ENCODE assay signal across 29 cellular contexts in genomic region chr4:105277702-105278101, GRCh38.
DNase-seq lines count a peak whose midpoint lies in the region; ATAC-seq and TF ChIP-seq lines count a peak whose summit lies in the region.
"Had no signal": no experiment of that assay in that cellular context is flagged by ENCODE, and none has a peak within 500 bp of the region (broad histone marks: within the 10 kb centered on the region; RNA-seq: fewer than 3 reads in every experiment).

No MANE protein-coding gene starts in this region.

- in situ Hi-C loops in HAP-1 (cut with MboI; ENCODE audit: low sequenced_read_pairs), result no loop called here

- no peaks in the 10 kb centered on the region for H3K27me3 Mint-ChIP-seq in endodermal cell (ENCODE audit: insufficient read depth)
- no peaks in the 10 kb centered on the region for H3K27me3 Mint-ChIP-seq in CD8-positive, alpha-beta memory T cell
- H3K27me3 Mint-ChIP-seq: activated CD4-positive, alpha-beta T cell treated with anti-CD3 and anti-CD28 coated beads, Interleukin-2, amount 10 ng/mL, durations not matched to agents 24 days and 14 days; activated naive CD8-positive, alpha-beta T cell treated with anti-CD3 and anti-CD28 coated beads, Interleukin-2, amount 10 ng/mL, durations not matched to agents 7 days and 5 days; B cell had no signal

- 93 to 100% methylated on average over 1 of the region's 1 CpG for WGBS in endodermal cell (ENCODE audit: insufficient coverage in 1 of 2, insufficient read length in 1 of 2), 2 experiments

- H3K9ac ChIP-seq in endodermal cell (ENCODE audit: extremely low read depth, low read length, poor library complexity, severe bottlenecking), result no peak overlapping the region
- H3K9ac ChIP-seq: neural progenitor cell had no signal

- no peaks in the 10 kb centered on the region for H3K9me3 ChIP-seq in HAP-1
- H3K9me3 ChIP-seq in endodermal cell (ENCODE audit: control insufficient read depth, low read length), result no peaks in the 10 kb centered on the region
- H3K9me3 ChIP-seq in CD8-positive, alpha-beta memory T cell (ENCODE audit: low read length), result no peaks in the 10 kb centered on the region
- H3K9me3 ChIP-seq: gastrocnemius medialis, Peyer's patch, spleen, tibial nerve had no signal

- CTCF ChIA-PET in CD8-positive, alpha-beta memory T cell (lab: Charles Lee), result no interaction called here

- DNase-seq in HAP-1 (ENCODE audit: low spot score in 2 of 2) (peak; percentile 21 to 95), NCI-H1930 (lab: John Stamatoyannopoulos, UW) (peak; percentile 34 to 69), NCI-H510A treated with DMSO at 0.1 percent for 48 hours (lab: John Stamatoyannopoulos, UW) (peak; percentile 74), endodermal cell (no peak), HUDEP-2 (lab: John Stamatoyannopoulos, UW; ENCODE audit: unreplicated experiment in 76 of 76) (no peak), NCI-H2196 treated with DMSO at 0.1 percent for 48 hours (lab: John Stamatoyannopoulos, UW; ENCODE audit: unreplicated experiment) (no peak)
- no peak for DNase-seq in CD8-positive, alpha-beta memory T cell
- DNase-seq: activated CD4-positive, alpha-beta T cell treated with anti-CD3 and anti-CD28 coated beads, Interleukin-2, amount 10 ng/mL, durations not matched to agents 24 days and 14 days; activated gamma-delta T cell; activated naive CD8-positive, alpha-beta T cell treated with anti-CD3 and anti-CD28 coated beads, Interleukin-2, amount 10 ng/mL, durations not matched to agents 7 days and 5 days; activated T-cell treated with anti-CD3 and anti-CD28 coated beads, Interleukin-2, amount 50 U/mL, for 1 hour; caudate nucleus; dermis blood vessel endothelial cell; DMS79; gastrocnemius medialis; GDM1; mesenchymal stem cell; NCI-H226; Peyer's patch; right cardiac atrium; spleen; T1000; WERI-Rb-1 had no signal

- no peaks in the 10 kb centered on the region for H3K9me3 Mint-ChIP-seq in endodermal cell
- no peaks in the 10 kb centered on the region for H3K9me3 Mint-ChIP-seq in CD8-positive, alpha-beta memory T cell
- H3K9me3 Mint-ChIP-seq: neural progenitor cell had no signal

- H3K4me1 ChIP-seq in HAP-1 (peaks cover 28% of the 10 kb centered on the region), endodermal cell (ENCODE audit: control insufficient read depth, insufficient read depth, low read length) (no peaks in the 10 kb centered on the region)
- H3K4me1 ChIP-seq in CD8-positive, alpha-beta memory T cell (ENCODE audit: insufficient read depth, low read length), result no peaks in the 10 kb centered on the region
- H3K4me1 ChIP-seq: gastrocnemius medialis, neural progenitor cell, Peyer's patch, tibial nerve had no signal

- no peaks in the 10 kb centered on the region for H3K4me1 Mint-ChIP-seq in endodermal cell
- H3K4me1 Mint-ChIP-seq in CD8-positive, alpha-beta memory T cell, result peaks cover 4 to 16% (median 7%) of the 10 kb centered on the region in 3 donors
- H3K4me1 Mint-ChIP-seq: neural progenitor cell had no signal

- POLR2A ChIA-PET in CD8-positive, alpha-beta memory T cell (lab: Charles Lee), result no interaction called here

- TF ChIP-seq CTCF in endodermal cell (conservative IDR thresholded peaks at IDR 0.05), result no peak

- H3K36me3 ChIP-seq in HAP-1 (replicated peaks), result peaks cover 10% of the 10 kb centered on the region; the same call in 1 of the 2 replicates
- peaks cover 40% of the 10 kb centered on the region for H3K36me3 ChIP-seq in endodermal cell (ENCODE audit: control insufficient read depth, insufficient read depth, low read length)
- peaks cover 12% of the 10 kb centered on the region for H3K36me3 ChIP-seq in CD8-positive, alpha-beta memory T cell (ENCODE audit: insufficient read depth, low read length)

- no peak overlapping the region for H3K4me3 Mint-ChIP-seq in endodermal cell
- no peak overlapping the region for H3K4me3 Mint-ChIP-seq in CD8-positive, alpha-beta memory T cell
- H3K4me3 Mint-ChIP-seq: activated CD4-positive, alpha-beta T cell treated with anti-CD3 and anti-CD28 coated beads, Interleukin-2, amount 10 ng/mL, durations not matched to agents 24 days and 14 days; activated naive CD8-positive, alpha-beta T cell treated with anti-CD3 and anti-CD28 coated beads, Interleukin-2, amount 10 ng/mL, durations not matched to agents 7 days and 5 days; B cell; neural progenitor cell had no signal

- H3K4me3 ChIP-seq in HAP-1, result no peak overlapping the region
- H3K4me3 ChIP-seq in endodermal cell (ENCODE audit: low read length), result no peak overlapping the region
- H3K4me3 ChIP-seq in CD8-positive, alpha-beta memory T cell (ENCODE audit: low read length), result no peak overlapping the region
- H3K4me3 ChIP-seq: gastrocnemius medialis, hepatocyte, neural progenitor cell, Peyer's patch, spleen, tibial nerve had no signal

- H3K27ac ChIP-seq in endodermal cell (ENCODE audit: low read depth, low read length), result peak overlapping the region; percentile 19
- H3K27ac ChIP-seq in CD8-positive, alpha-beta memory T cell (ENCODE audit: low read depth, low read length), result no peak overlapping the region
- H3K27ac ChIP-seq: gastrocnemius medialis, hepatocyte, neural progenitor cell, Peyer's patch, spleen, tibial nerve, WERI-Rb-1 had no signal

- peaks cover 27% of the 10 kb centered on the region for H3K36me3 Mint-ChIP-seq in endodermal cell (ENCODE audit: low read depth)
- peaks cover 9 to 38% (median 28%) of the 10 kb centered on the region in 3 donors for H3K36me3 Mint-ChIP-seq in CD8-positive, alpha-beta memory T cell

- H3K27me3 ChIP-seq in HAP-1 (ENCODE audit: low read depth) (no peaks in the 10 kb centered on the region), endodermal cell (ENCODE audit: control insufficient read depth, insufficient read depth, low read length, poor library complexity, severe bottlenecking) (no peaks in the 10 kb centered on the region)
- no peaks in the 10 kb centered on the region for H3K27me3 ChIP-seq in CD8-positive, alpha-beta memory T cell (ENCODE audit: insufficient read depth, low read length, poor library complexity, severe bottlenecking)
- H3K27me3 ChIP-seq: gastrocnemius medialis, hepatocyte, neural progenitor cell, Peyer's patch, spleen, tibial nerve had no signal

- no peak overlapping the region for H3K27ac Mint-ChIP-seq in endodermal cell
- peak overlapping the region in 1 of 8 donors; percentile 38 for H3K27ac Mint-ChIP-seq in CD8-positive, alpha-beta memory T cell
- H3K27ac Mint-ChIP-seq: activated CD4-positive, alpha-beta T cell treated with anti-CD3 and anti-CD28 coated beads, Interleukin-2, amount 10 ng/mL, durations not matched to agents 24 days and 14 days; activated naive CD8-positive, alpha-beta T cell treated with anti-CD3 and anti-CD28 coated beads, Interleukin-2, amount 10 ng/mL, durations not matched to agents 7 days and 5 days; B cell; neural progenitor cell had no signal

- no peak for ATAC-seq in GM18498 (IDR thresholded peaks at IDR 0.05; ENCODE audit: unreplicated experiment)
- ATAC-seq: gastrocnemius medialis, HepG2, right cardiac atrium had no signal

Comparison
In these comparisons a context has a peak if more than half of its experiments do, and no peak if none do; other contexts are left out.
1. DNase-seq: peak in HAP-1 (2 of 2), NCI-H1930 (2 of 2) and NCI-H510A treated with DMSO at 0.1 percent for 48 hours (single experiment); none in endodermal cell (single experiment), HUDEP-2 (0 of 76), NCI-H2196 treated with DMSO at 0.1 percent for 48 hours (single experiment) and CD8-positive, alpha-beta memory T cell (0 of 5).